Comparison of ENCODE assay signal across 10 cellular contexts in the genomic region with DNA sequence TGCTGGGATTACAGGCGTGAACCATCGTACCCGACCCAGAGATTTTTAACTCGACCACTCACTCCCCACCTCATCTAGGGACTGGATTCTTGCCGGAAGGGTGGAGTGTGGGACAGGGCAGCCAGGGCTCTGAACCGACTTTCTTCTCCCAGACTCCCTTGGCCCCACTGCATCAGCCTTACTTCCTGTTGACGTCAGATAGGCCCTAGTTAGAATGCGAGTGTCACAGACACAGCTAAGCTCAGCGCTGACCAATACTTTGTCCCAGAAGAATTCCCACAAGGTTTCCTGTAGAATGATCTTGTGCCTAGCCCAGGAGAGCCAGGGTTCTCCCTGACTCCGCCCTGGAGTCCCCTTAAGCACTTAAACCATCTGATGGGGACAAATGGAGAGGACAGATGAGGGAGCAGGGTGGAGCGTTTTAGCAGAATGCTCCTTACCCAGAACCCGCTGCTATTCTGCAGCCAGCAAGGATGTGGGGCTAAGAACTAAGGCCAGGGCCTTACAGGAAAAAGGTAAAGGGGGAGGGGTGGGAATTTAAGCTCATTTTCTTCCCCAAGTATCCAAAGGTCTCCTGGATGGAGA.
DNase-seq lines count a peak whose midpoint lies in the region; ATAC-seq and TF ChIP-seq lines count a peak whose summit lies in the region.
"Had no signal": no experiment of that assay in that cellular context is flagged by ENCODE, and none has a peak within 500 bp of the region (broad histone marks: within the 10 kb centered on the region; RNA-seq: fewer than 3 reads in every experiment).

No MANE protein-coding gene starts in this region.

- H3K27ac ChIP-seq in RWPE1 (peak overlapping the region; percentile 98), epithelial cell of prostate (peak overlapping the region; percentile 93)

- CTCF ChIA-PET in RWPE1 (lab: Yijun Ruan, JAX), result no interaction called here

- peak overlapping the region; percentile 67 to 80 (median 74) for H3K4me3 Mint-ChIP-seq in nephron

- H3K27ac Mint-ChIP-seq in nephron, result peak overlapping the region in 2 of 3 experiments; percentile 19 to 39

- POLR2A ChIA-PET in RWPE1 (lab: Yijun Ruan, JAX; ENCODE audit: low non-redundant PET), result no interaction called here

- no peaks in the 10 kb centered on the region for H3K9me3 Mint-ChIP-seq in nephron

- TF ChIP-seq CTCF in RWPE1 (conservative IDR thresholded peaks at IDR 0.05; ENCODE audit: low read depth), result no peak
- TF ChIP-seq CTCF in nephron (IDR thresholded peaks at IDR 0.05; ENCODE audit: unreplicated experiment in 3 of 3), result no peak

- no peak for ATAC-seq in GM18867 (IDR thresholded peaks at IDR 0.05; ENCODE audit: unreplicated experiment)

- peaks cover 4% of the 10 kb centered on the region for H3K27me3 Mint-ChIP-seq in nephron (ENCODE audit: low read depth)

- peaks cover 10% of the 10 kb centered on the region for H3K36me3 Mint-ChIP-seq in nephron (ENCODE audit: low read depth)

- peaks cover 33% of the 10 kb centered on the region for H3K4me1 Mint-ChIP-seq in nephron

- DNase-seq in AG20443 (ENCODE audit: low spot score) (peak; percentile 64), RWPE1 (ENCODE audit: low spot score) (no peak), epithelial cell of prostate (ENCODE audit: low read depth, low spot score) (no peak), SIG-M5 treated with dmso at 0.1 percent for 504 hours (lab: John Stamatoyannopoulos, UW; ENCODE audit: unreplicated experiment) (no peak), NCI-H2227 (lab: John Stamatoyannopoulos, UW; ENCODE audit: unreplicated experiment) (no peak)
- no peak for DNase-seq in activated CD4-positive, CD25-positive, alpha-beta regulatory T cell (lab: John Stamatoyannopoulos, UW)
- DNase-seq: activated effector memory CD4-positive, alpha-beta T cell treated with anti-CD3 and anti-CD28 coated beads, Interleukin-2, amount 50 U/mL, for 16 hours; NCI-H524 treated with DMSO at 0.1 percent for 48 hours had no signal
